7 cellular contexts compared by ENCODE assay signal in genomic region chr2:111365986-111366638, GRCh38.
DNase-seq lines count a peak whose midpoint lies in the region; ATAC-seq and TF ChIP-seq lines count a peak whose summit lies in the region.
"Not testable (repeated sequence)": the region's sequence is repeated elsewhere in the genome, so short reads cannot be mapped to it uniquely, and the experiment has no call there.

No MANE protein-coding gene starts in this region.

- H4K91ac ChIP-seq in neuronal stem cell (ENCODE audit: low read depth, low read length, poor library complexity): not testable (repeated sequence)

- 20% methylated on average over 1 of the region's 37 CpGs; no CpG with 5 or more reads in 1 of the 2 donors for WGBS in esophagus squamous epithelium, 2 donors
- WGBS in right lobe of liver (ENCODE audit: insufficient coverage, low coverage, low lambda C conversion rate, missing lambda C conversion rate): 10% methylated on average over 7 of the region's 37 CpGs
- WGBS in neuronal stem cell (ENCODE audit: extremely low coverage in 2 of 2, insufficient read length in 2 of 2, insufficient replicate concordance in 1 of 2), 2 donors: no CpG with 5 or more reads among the region's 37 CpGs
- WGBS in stomach, 5 donors: 8 to 20% (median 10%) methylated on average over 27 to 32 of the region's 37 CpGs

- not testable (repeated sequence) for H3K14ac ChIP-seq in neuronal stem cell (ENCODE audit: low read length)

- not testable (repeated sequence) for H2AFZ ChIP-seq in neuronal stem cell (ENCODE audit: low read length)

- not testable (repeated sequence) for H4K8ac ChIP-seq in neuronal stem cell (ENCODE audit: low read depth, low read length)

- H3K18ac ChIP-seq in neuronal stem cell (ENCODE audit: low read length): not testable (repeated sequence)

- H3K27ac ChIP-seq in esophagus squamous epithelium; right lobe of liver; neuronal stem cell (replicated peaks; ENCODE audit: low read length); stomach: not testable (repeated sequence)

- not testable (repeated sequence) for TF ChIP-seq EP300 in stomach (IDR thresholded peaks at IDR 0.05)

- not testable (repeated sequence) for TF ChIP-seq POLR2A in esophagus squamous epithelium (IDR thresholded peaks at IDR 0.05); right lobe of liver (IDR thresholded peaks at IDR 0.05); stomach (IDR thresholded peaks at IDR 0.05)

- peaks cover 0 to 10% (median 0%) of the 10 kb centered on the region in 3 donors for H3K4me1 ChIP-seq in esophagus squamous epithelium
- H3K4me1 ChIP-seq in right lobe of liver; neuronal stem cell (ENCODE audit: control insufficient read depth in 2 of 2, insufficient read depth in 1 of 2, low read depth in 1 of 2, low read length in 2 of 2); stomach: not testable (repeated sequence)

- not testable (repeated sequence) for H3K4me1 Mint-ChIP-seq in brain

- not testable (repeated sequence) for TF ChIP-seq CTCF in brain (conservative IDR thresholded peaks at IDR 0.05); esophagus squamous epithelium (IDR thresholded peaks at IDR 0.05); right lobe of liver (IDR thresholded peaks at IDR 0.05); stomach (IDR thresholded peaks at IDR 0.05)

- H3K27me3 Mint-ChIP-seq in brain: not testable (repeated sequence)

- ATAC-seq in left ventricle myocardium superior (peak; percentile 87), right lobe of liver (peak; percentile 66 to 76 (median 75))

- not testable (repeated sequence) for H3K27me3 ChIP-seq in esophagus squamous epithelium; right lobe of liver; neuronal stem cell (ENCODE audit: control insufficient read depth in 3 of 3, insufficient read depth in 3 of 3, low read depth in 1 of 3, low read length in 3 of 3); stomach

- not testable (repeated sequence) for H3K9me3 ChIP-seq in esophagus squamous epithelium; right lobe of liver; neuronal stem cell (replicated peaks in 1 of 2; ENCODE audit: control insufficient read depth in 2 of 2, insufficient read depth in 1 of 2, low read depth in 1 of 2, low read length in 2 of 2); stomach

- not testable (repeated sequence) for H2BK5ac ChIP-seq in neuronal stem cell (ENCODE audit: low read length)

- not testable (repeated sequence) for H2BK120ac ChIP-seq in neuronal stem cell (ENCODE audit: low read depth, low read length)

- not testable (repeated sequence) for H3K4ac ChIP-seq in neuronal stem cell (ENCODE audit: low read length)

- H2BK12ac ChIP-seq in neuronal stem cell (ENCODE audit: low read length): not testable (repeated sequence)

- peak overlapping the region; percentile 11 for H3K4me2 ChIP-seq in neuronal stem cell (ENCODE audit: insufficient read depth, low read length, poor library complexity, severe bottlenecking)

- H3K27ac Mint-ChIP-seq in brain: peak overlapping the region in 1 of 5 experiments; percentile 46

- not testable (repeated sequence) for H2BK15ac ChIP-seq in neuronal stem cell (ENCODE audit: low read length)

- H3K36me3 Mint-ChIP-seq in brain: not testable (repeated sequence)

- H3K9ac ChIP-seq in neuronal stem cell (ENCODE audit: low read depth, low read length, poor library complexity): not testable (repeated sequence)

- H3K9me3 Mint-ChIP-seq in brain: not testable (repeated sequence)

- H3K79me1 ChIP-seq in neuronal stem cell (ENCODE audit: low read depth, low read length): not testable (repeated sequence)

- not testable (repeated sequence) for H2AK5ac ChIP-seq in neuronal stem cell (ENCODE audit: low read depth, low read length)

- peak; percentile 81 for DNase-seq in KBM-7
- DNase-seq in esophagus squamous epithelium (lab: John Stamatoyannopoulos, UW); neuronal stem cell (ENCODE audit: low spot score); stomach: not testable (repeated sequence)
- DNase-seq in left ventricle myocardium superior: peak; percentile 41
- peak in 1 of 3 donors; percentile 17 for DNase-seq in right lobe of liver

- intact Hi-C loops in esophagus squamous epithelium (cut with DNase I); left ventricle myocardium superior (cut with micrococcal nuclease); right lobe of liver (cut with DNase I); stomach (cut with DNase I; ENCODE audit: low total_unique reads): not testable (repeated sequence)

- in situ Hi-C loops in KBM-7 (cut with MboI; ENCODE audit: low pct_unique_long_range_greater_than_20kb, low sequenced_read_pairs): not testable (repeated sequence)

- H3K36me3 ChIP-seq in esophagus squamous epithelium; right lobe of liver; neuronal stem cell (replicated peaks in 1 of 2; ENCODE audit: control insufficient read depth in 2 of 2, insufficient read depth in 2 of 2, low read length in 2 of 2); stomach: not testable (repeated sequence)

- peak overlapping the region; percentile 37 to 74 (median 65) for H3K4me3 Mint-ChIP-seq in brain

- H3K4me3 ChIP-seq in esophagus squamous epithelium: peak overlapping the region in 3 of 4 donors; percentile 10 to 55 (median 33)
- H3K4me3 ChIP-seq in right lobe of liver; neuronal stem cell (ENCODE audit: low read length in 2 of 2): not testable (repeated sequence)
- H3K4me3 ChIP-seq in stomach: peak overlapping the region; percentile 26 to 42 (median 32)

- not testable (repeated sequence) for H3K23ac ChIP-seq in neuronal stem cell (ENCODE audit: low read depth, low read length, poor library complexity)
